ENCODE assay signal across 28 cellular contexts in the genomic region with DNA sequence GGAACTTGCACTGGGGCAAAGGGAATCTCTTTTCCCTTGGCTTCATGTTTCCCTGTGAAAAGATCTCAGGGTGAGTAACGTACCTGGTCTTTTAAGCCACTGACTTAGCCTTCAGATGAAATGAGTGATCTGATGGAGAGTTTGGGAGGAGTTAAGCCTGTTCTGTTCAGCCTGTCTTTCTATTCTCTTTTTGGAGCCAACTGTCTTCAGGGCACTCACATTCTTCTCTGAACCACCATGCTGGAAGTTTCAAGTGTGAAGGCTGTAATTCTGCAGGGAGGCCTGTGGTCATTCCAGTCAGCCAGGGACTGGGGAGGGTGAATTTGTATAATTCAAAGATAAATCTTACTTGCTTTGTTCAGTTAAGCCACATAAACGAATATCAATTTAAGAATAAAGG.
"Had no signal": no experiment of that assay in that cellular context is flagged by ENCODE, and none has a peak within 500 bp of the region (broad histone marks: within the 10 kb centered on the region; RNA-seq: fewer than 3 reads in every experiment).

No MANE protein-coding gene starts in this region.

- ATAC-seq: esophagus mucosa; gastrocnemius medialis; left lobe of liver; naive thymus-derived CD8-positive, alpha-beta T cell; right lobe of liver; stimulated activated naive B cell treated with anti-CD40 and anti-IgM and Interleukin-4, amounts not matched to agents 10 μg/mL and 1 μg/mL and 100 μg/mL, for 72 hours; upper lobe of right lung had no signal

- FAIRE-seq: colon, kidney, small intestine had no signal

- H3K9me3 ChIP-seq: ovary, right lobe of liver, thoracic aorta, upper lobe of right lung, uterus had no signal

- H3K27me3 ChIP-seq: dorsolateral prefrontal cortex, gastrocnemius medialis, ovary, right lobe of liver, tibial nerve, upper lobe of right lung, uterus had no signal

- H3K4me1 ChIP-seq: gastrocnemius medialis, right lobe of liver, tibial nerve, upper lobe of right lung, uterus had no signal

- H3K36me3 ChIP-seq: gastrocnemius medialis, ovary, right lobe of liver, thoracic aorta, tibial nerve, upper lobe of right lung, uterus had no signal

- H3K4me3 ChIP-seq: dorsolateral prefrontal cortex, gastrocnemius medialis, lung, ovary, right lobe of liver, thoracic aorta, tibial nerve, upper lobe of right lung, uterus had no signal

- H3K36me3 Mint-ChIP-seq: memory B cell; naive thymus-derived CD8-positive, alpha-beta T cell; stimulated activated naive B cell treated with anti-CD40 and anti-IgM and Interleukin-4, amounts not matched to agents 10 μg/mL and 1 μg/mL and 100 μg/mL, for 72 hours had no signal

- H3K4me1 Mint-ChIP-seq: memory B cell; naive thymus-derived CD8-positive, alpha-beta T cell; stimulated activated naive B cell treated with anti-CD40 and anti-IgM and Interleukin-4, amounts not matched to agents 10 μg/mL and 1 μg/mL and 100 μg/mL, for 72 hours had no signal

- H3K27me3 Mint-ChIP-seq: memory B cell; naive thymus-derived CD8-positive, alpha-beta T cell; stimulated activated naive B cell treated with anti-CD40 and anti-IgM and Interleukin-4, amounts not matched to agents 10 μg/mL and 1 μg/mL and 100 μg/mL, for 72 hours; stimulated activated naive CD8-positive, alpha-beta T cell treated with anti-CD3 and anti-CD28 coated beads, Interleukin-15, Interleukin-2, amounts not matched to agents 100 ng/mL and 50 ng/mL, for 24 hours had no signal

- H3K27ac ChIP-seq: dorsolateral prefrontal cortex, epithelial cell of prostate, gastrocnemius medialis, ovary, right lobe of liver, thoracic aorta, tibial nerve, upper lobe of right lung, uterus had no signal

- H3K4me3 Mint-ChIP-seq: endodermal cell; memory B cell; naive thymus-derived CD8-positive, alpha-beta T cell; stimulated activated naive B cell treated with anti-CD40 and anti-IgM and Interleukin-4, amounts not matched to agents 10 μg/mL and 1 μg/mL and 100 μg/mL, for 72 hours; stimulated activated naive CD8-positive, alpha-beta T cell treated with anti-CD3 and anti-CD28 coated beads, Interleukin-15, Interleukin-2, amounts not matched to agents 100 ng/mL and 50 ng/mL, for 24 hours had no signal

- DNase-seq: dorsolateral prefrontal cortex; effector CD4-positive, alpha-beta T cell; endodermal cell; foreskin fibroblast; gastrocnemius medialis; head of caudate nucleus; kidney; naive thymus-derived CD8-positive, alpha-beta T cell; occipital lobe; ovary; posterior cingulate gyrus; retina; right lobe of liver; small intestine; stimulated activated CD4-positive, alpha-beta T cell treated with anti-CD3 and anti-CD28 coated beads, Interleukin-15, amount 100 ng/mL, for 24 hours; stimulated activated CD4-positive, alpha-beta T cell treated with anti-CD3 and anti-CD28 coated beads, Interleukin-2, amount 100 ng/mL, for 48 hours; stimulated activated naive B cell treated with anti-CD40 and anti-IgM and Interleukin-4, amounts not matched to agents 10 μg/mL and 1 μg/mL and 100 μg/mL, for 72 hours; upper lobe of right lung; uterus had no signal

- H3K27ac Mint-ChIP-seq: endodermal cell; memory B cell; naive thymus-derived CD8-positive, alpha-beta T cell; stimulated activated naive B cell treated with anti-CD40 and anti-IgM and Interleukin-4, amounts not matched to agents 10 μg/mL and 1 μg/mL and 100 μg/mL, for 72 hours; stimulated activated naive CD8-positive, alpha-beta T cell treated with anti-CD3 and anti-CD28 coated beads, Interleukin-15, Interleukin-2, amounts not matched to agents 100 ng/mL and 50 ng/mL, for 24 hours had no signal
